In genomic region chr18:45962461-45962860, GRCh38 we compare ENCODE assay signal across 9 cellular contexts. TPM values are rescaled to one million over a fixed set of nuclear protein-coding genes. Genes with fewer than 3 reads are reported as not detected.
DNase-seq lines count a peak whose midpoint lies in the region; ATAC-seq and TF ChIP-seq lines count a peak whose summit lies in the region.
"Had no signal": no experiment of that assay in that cellular context is flagged by ENCODE, and none has a peak within 500 bp of the region (broad histone marks: within the 10 kb centered on the region; RNA-seq: fewer than 3 reads in every experiment).

No MANE protein-coding gene starts in this region.

- peaks cover 0 to 13% (median 11%) of the 10 kb centered on the region in 4 donors for H3K36me3 ChIP-seq in stomach

- no peaks in the 10 kb centered on the region for H3K27me3 ChIP-seq in stomach
- H3K27me3 ChIP-seq: esophagus squamous epithelium had no signal

- H3K27me3 Mint-ChIP-seq in activated T-cell treated with anti-CD3 and anti-CD28 coated beads, Interleukin-2, amount 50 U/mL, for 4 hours (ENCODE audit: low read depth), result no peaks in the 10 kb centered on the region
- H3K27me3 Mint-ChIP-seq in stimulated activated memory B cell treated with anti-CD40 and anti-IgM and Interleukin-4, amounts not matched to agents 10 μg/mL and 1 μg/mL and 100 μg/mL, for 72 hours, result no peaks in the 10 kb centered on the region

- H3K4me3 Mint-ChIP-seq in activated T-cell treated with anti-CD3 and anti-CD28 coated beads, Interleukin-2, amount 50 U/mL, for 4 hours, result peak overlapping the region; percentile 39
- no peak overlapping the region for H3K4me3 Mint-ChIP-seq in stimulated activated memory B cell treated with anti-CD40 and anti-IgM and Interleukin-4, amounts not matched to agents 10 μg/mL and 1 μg/mL and 100 μg/mL, for 72 hours

- CTCF ChIA-PET in HEK293T (lab: Yijun Ruan, JAX), result interaction anchor here (0.6 kb wide), 1 partner anchor 234 kb away, joined by 3 read pairs; no protein-coding TSS in a partner anchor

- H3K36me3 Mint-ChIP-seq in activated T-cell treated with anti-CD3 and anti-CD28 coated beads, Interleukin-2, amount 50 U/mL, for 4 hours (ENCODE audit: insufficient read depth), result peaks cover 20% of the 10 kb centered on the region
- peaks cover 28% of the 10 kb centered on the region for H3K36me3 Mint-ChIP-seq in stimulated activated memory B cell treated with anti-CD40 and anti-IgM and Interleukin-4, amounts not matched to agents 10 μg/mL and 1 μg/mL and 100 μg/mL, for 72 hours

- H3K4me1 ChIP-seq in stomach, result peaks cover 4 to 49% (median 27%) of the 10 kb centered on the region in 4 donors

- POLR2A ChIA-PET in HEK293T (lab: Yijun Ruan, JAX), result no interaction called here

- H3K4me3 ChIP-seq in stomach, result no peak overlapping the region
- H3K4me3 ChIP-seq: esophagus squamous epithelium had no signal

- H3K9me3 ChIP-seq in stomach, result no peaks in the 10 kb centered on the region
- H3K9me3 ChIP-seq: esophagus squamous epithelium had no signal

- peak overlapping the region; percentile 26 for H3K27ac Mint-ChIP-seq in stimulated activated memory B cell treated with anti-CD40 and anti-IgM and Interleukin-4, amounts not matched to agents 10 μg/mL and 1 μg/mL and 100 μg/mL, for 72 hours

- H3K27ac ChIP-seq in stomach, result peak overlapping the region in 2 of 5 donors; percentile 8 to 20
- H3K27ac ChIP-seq: esophagus squamous epithelium had no signal

- no peak for ATAC-seq in activated T-cell treated with anti-CD3 and anti-CD28 coated beads, Interleukin-2, amount 50 U/mL, for 4 hours
- ATAC-seq in stimulated activated memory B cell treated with anti-CD40 and anti-IgM and Interleukin-4, amounts not matched to agents 10 μg/mL and 1 μg/mL and 100 μg/mL, for 72 hours, result no peak

- intact Hi-C loops in stomach (cut with DNase I; ENCODE audit: low total_unique reads), result loop anchor here (10.0 kb wide), 1 partner anchor 112 kb away; the partner anchor contains the start of gene PSTPIP2

- TF ChIP-seq CTCF in stomach (IDR thresholded peaks at IDR 0.05), result no peak

- no peak for DNase-seq in activated T-cell treated with anti-CD3 and anti-CD28 coated beads, Interleukin-2, amount 50 U/mL, for 4 hours
- no peak for DNase-seq in activated T-cell treated with anti-CD3 and anti-CD28 coated beads, Interleukin-2, amount 50 U/mL, for 48 hours
- DNase-seq in T follicular helper cell (ENCODE audit: low read depth) (peak; percentile 25), erythroblast (lab: John Stamatoyannopoulos, UW) (peak; percentile 27 to 38), HEK293T (ENCODE audit: extremely low spot score) (no peak), stomach (no peak), NCI-H1694 treated with DMSO at 0.1 percent for 48 hours (lab: John Stamatoyannopoulos, UW) (no peak)
- DNase-seq: esophagus squamous epithelium had no signal

- TF ChIP-seq EP300 in stomach (IDR thresholded peaks at IDR 0.05), result no peak

- peaks cover 74% of the 10 kb centered on the region for H3K4me1 Mint-ChIP-seq in activated T-cell treated with anti-CD3 and anti-CD28 coated beads, Interleukin-2, amount 50 U/mL, for 4 hours (ENCODE audit: low read depth)
- H3K4me1 Mint-ChIP-seq in stimulated activated memory B cell treated with anti-CD40 and anti-IgM and Interleukin-4, amounts not matched to agents 10 μg/mL and 1 μg/mL and 100 μg/mL, for 72 hours, result peaks cover 35% of the 10 kb centered on the region

- no peaks in the 10 kb centered on the region for H3K9me3 Mint-ChIP-seq in activated T-cell treated with anti-CD3 and anti-CD28 coated beads, Interleukin-2, amount 50 U/mL, for 4 hours
- H3K9me3 Mint-ChIP-seq in stimulated activated memory B cell treated with anti-CD40 and anti-IgM and Interleukin-4, amounts not matched to agents 10 μg/mL and 1 μg/mL and 100 μg/mL, for 72 hours, result no peaks in the 10 kb centered on the region

- WGBS in stomach, 5 donors, result 25 to 49% (median 38%) methylated on average over 2 of the region's 2 CpGs

- TF ChIP-seq POLR2A in erythroblast (IDR thresholded peaks at IDR 0.05; ENCODE audit: low read length) (no peak), stomach (IDR thresholded peaks at IDR 0.05) (no peak)

TF ChIP-seq in HEK293T, 16 proteins besides CTCF, POLR2A, EP300 and RAD21:
- TF ChIP-seq BHLHE40 (IDR thresholded peaks at IDR 0.05; ENCODE audit: borderline replicate concordance) (no peak), LEF1 (IDR thresholded peaks at IDR 0.05; ENCODE audit: borderline replicate concordance) (no peak), SUZ12 (IDR thresholded peaks at IDR 0.05) (no peak), TARDBP (IDR thresholded peaks at IDR 0.05) (no peak), FOXA1 (IDR thresholded peaks at IDR 0.05) (no peak), L3MBTL2 (conservative IDR thresholded peaks at IDR 0.05) (no peak), ELF4 (IDR thresholded peaks at IDR 0.05) (no peak), FOXM1 (IDR thresholded peaks at IDR 0.05; ENCODE audit: borderline replicate concordance) (no peak), ZNF384 (IDR thresholded peaks at IDR 0.05) (no peak), PKNOX1 (IDR thresholded peaks at IDR 0.05) (no peak), CTBP1 (IDR thresholded peaks at IDR 0.05; ENCODE audit: borderline replicate concordance) (no peak), NFRKB (IDR thresholded peaks at IDR 0.05) (no peak), ARNT (IDR thresholded peaks at IDR 0.05) (no peak), SP1 (IDR thresholded peaks at IDR 0.05) (no peak), HDGF (IDR thresholded peaks at IDR 0.05; ENCODE audit: borderline replicate concordance) (no peak), FOXK2 (IDR thresholded peaks at IDR 0.05) (no peak)

RNA-seq across cellular contexts. Expression of gene EPG5, which starts 4.7 kb away (rescaled TPM):
- total RNA-seq in activated T-cell treated with anti-CD3 and anti-CD28 coated beads, Interleukin-2, amount 50 U/mL, for 4 hours, result 1 to 10 TPM; 7.8 to 9.8 (median 7.9) TPM
- total RNA-seq in stomach, result 10 to 100 TPM; 16.2 to 52.9 (median 22.6) TPM
- polyA plus RNA-seq in stomach, result 1 to 10 TPM; 2.0 to 3.3 (median 2.9) TPM

Comparison
In these comparisons a context has a peak if more than half of its experiments do, and no peak if none do; other contexts are left out.
1. DNase-seq: peak in T follicular helper cell (single experiment) and erythroblast (2 of 2); none in activated T-cell treated with anti-CD3 and anti-CD28 coated beads, Interleukin-2, amount 50 U/mL, for 4 hours (single experiment), activated T-cell treated with anti-CD3 and anti-CD28 coated beads, Interleukin-2, amount 50 U/mL, for 48 hours (0 of 2), HEK293T (single experiment), stomach (single experiment) and NCI-H1694 treated with DMSO at 0.1 percent for 48 hours (single experiment).